In genomic region chr11:64652586-64653387, GRCh38 we compare ENCODE assay signal across 8 cellular contexts.
DNase-seq lines count a peak whose midpoint lies in the region; ATAC-seq and TF ChIP-seq lines count a peak whose summit lies in the region.

No MANE protein-coding gene starts in this region.

- intact Hi-C loops in A673 (cut with micrococcal nuclease; ENCODE audit: unreplicated experiment): loop anchor here (1.0 to 5.0 kb wide), 3 partner anchors 68 to 165 kb away; no protein-coding TSS in a partner anchor
- intact Hi-C loops in left lung (cut with DNase I): loop anchor here in 1 of 2 donors (5.0 kb wide), 1 partner anchor 100 kb away; no protein-coding TSS in a partner anchor

- no peaks in the 10 kb centered on the region for H3K27me3 ChIP-seq in A673 (replicated peaks; ENCODE audit: insufficient read depth, low read depth, low read length, poor library complexity)
- peaks cover 0 to 12% of the 10 kb centered on the region in 2 donors for H3K27me3 ChIP-seq in left lung

- peak; percentile 83 for DNase-seq in A673 (ENCODE audit: low spot score)
- peak; percentile 83 for DNase-seq in GM19238 (ENCODE audit: insufficient read length, low spot score)
- DNase-seq in NCI-H2227 (lab: John Stamatoyannopoulos, UW; ENCODE audit: unreplicated experiment): peak; percentile 91
- DNase-seq in activated CD4-positive, alpha-beta T cell treated with anti-CD3 and anti-CD28 coated beads for 24 hours (ENCODE audit: low read depth in 2 of 2): peak; percentile 72 to 79
- peak; percentile 89 for DNase-seq in cerebellum (ENCODE audit: low spot score)
- peak in 1 of 2 donors; percentile 70 for DNase-seq in left lung
- DNase-seq in stimulated activated CD4-positive, alpha-beta T cell treated with anti-CD3 and anti-CD28 coated beads, Interleukin-4, amount 100 ng/mL, for 48 hours (ENCODE audit: low read depth in 2 of 2): peak; percentile 71 to 77

- CTCF ChIA-PET in A673 (lab: Charles Lee): interaction anchor here (0.6 to 4.7 kb wide), 9 partner anchors 10 to 449 kb away, joined by 3 to 33 read pairs (median 3); no protein-coding TSS in a partner anchor

- ATAC-seq in left lung (peak; percentile 83), GM21737 (IDR thresholded peaks at IDR 0.05; ENCODE audit: unreplicated experiment) (no peak)

- H3K27ac ChIP-seq in A673 (ENCODE audit: low read depth, low read length, poor library complexity, severe bottlenecking): no peak overlapping the region
- no peak overlapping the region for H3K27ac ChIP-seq in left lung

- H3K4me1 ChIP-seq in A673 (ENCODE audit: insufficient read depth, low read length, poor library complexity, severe bottlenecking) (no peaks in the 10 kb centered on the region), left lung (peaks cover 0 to 29% of the 10 kb centered on the region in 2 donors)

- no TSS peak for BruUV-seq in A673 (replicated peaks; lab: Mats Ljungman, UMichigan)

- TF ChIP-seq CTCF in A673 (conservative IDR thresholded peaks at IDR 0.05; ENCODE audit: low read depth, low read length): peak; percentile 95
- TF ChIP-seq CTCF in left lung (IDR thresholded peaks at IDR 0.05): peak; percentile 82 to 89

- no peak overlapping the region for H3K4me3 ChIP-seq in A673 (ENCODE audit: low read depth, low read length, poor library complexity, severe bottlenecking)
- H3K4me3 ChIP-seq in left lung: no peak overlapping the region

- POLR2A ChIA-PET in A673 (lab: Charles Lee; ENCODE audit: low non-redundant PET): no interaction called here

- no peaks in the 10 kb centered on the region for H3K9me3 ChIP-seq in A673 (ENCODE audit: low read depth, low read length, poor library complexity, severe bottlenecking)
- H3K9me3 ChIP-seq in left lung: no peaks in the 10 kb centered on the region

- H3K36me3 ChIP-seq in A673 (ENCODE audit: insufficient read depth, low read length, poor library complexity, severe bottlenecking) (no peaks in the 10 kb centered on the region), left lung (no peaks in the 10 kb centered on the region)
